In the genomic region with DNA sequence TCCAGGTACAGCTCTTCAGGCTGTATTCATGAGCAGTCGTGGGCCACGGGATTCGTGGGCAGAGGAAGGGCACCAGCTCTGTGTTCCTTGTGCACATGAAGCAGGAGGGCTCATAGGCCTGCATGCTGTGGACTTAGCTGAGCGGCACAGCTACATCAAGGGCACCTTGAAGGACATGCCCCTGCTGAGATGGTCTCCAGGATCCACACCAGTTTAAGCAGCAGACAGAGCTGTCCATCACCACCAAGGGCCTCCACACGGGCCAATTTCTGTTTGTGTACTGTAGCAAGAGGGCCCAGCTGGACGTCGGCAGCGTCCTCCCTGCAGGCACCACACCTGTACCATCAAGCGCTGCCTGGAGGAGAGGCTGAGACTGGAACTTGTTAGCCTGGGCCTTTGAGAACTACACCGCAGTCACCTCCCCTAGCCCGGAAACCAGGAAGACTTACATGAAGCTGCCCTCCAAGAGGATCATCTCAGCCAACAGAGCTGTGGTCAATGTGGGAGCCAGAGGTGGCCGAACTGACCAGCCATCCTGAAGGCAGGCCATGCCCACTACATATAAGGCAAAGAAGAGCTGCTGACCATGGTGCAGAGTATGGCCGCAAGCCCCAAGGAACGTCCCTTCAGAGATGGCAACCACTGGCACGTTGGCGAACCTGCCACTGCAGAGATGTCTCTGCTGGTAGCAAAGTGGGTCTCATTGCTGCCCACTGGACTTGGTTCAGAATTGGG, we compare ENCODE assay signal across 1 cellular context.
TF ChIP-seq lines count a peak whose summit lies in the region.

No MANE protein-coding gene starts in this region.

TF ChIP-seq in endothelial cell of umbilical vein, 7 proteins besides CTCF, POLR2A, EP300 and RAD21:
- TF ChIP-seq, protein P1, sequence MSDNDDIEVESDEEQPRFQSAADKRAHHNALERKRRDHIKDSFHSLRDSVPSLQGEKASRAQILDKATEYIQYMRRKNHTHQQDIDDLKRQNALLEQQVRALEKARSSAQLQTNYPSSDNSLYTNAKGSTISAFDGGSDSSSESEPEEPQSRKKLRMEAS (IDR thresholded peaks at IDR 0.05; ENCODE audit: insufficient read depth, insufficient read length): no peak
- TF ChIP-seq EZH2 (IDR thresholded peaks at IDR 0.05; ENCODE audit: borderline replicate concordance, low read depth, low read length, severe bottlenecking): no peak
- no peak for TF ChIP-seq POLR2AphosphoS5 (IDR thresholded peaks at IDR 0.05; ENCODE audit: insufficient read depth, low read depth, low read length)
- no peak for TF ChIP-seq GATA2 (IDR thresholded peaks at IDR 0.05; ENCODE audit: insufficient read depth, insufficient read length, low read depth, low read length)
- TF ChIP-seq MYC (IDR thresholded peaks at IDR 0.05; ENCODE audit: low read depth, low read length): no peak
- TF ChIP-seq FOS (IDR thresholded peaks at IDR 0.05; ENCODE audit: borderline replicate concordance, insufficient read depth, low read length): no peak
- TF ChIP-seq JUN (IDR thresholded peaks at IDR 0.05; ENCODE audit: borderline replicate concordance, insufficient read depth, insufficient read length, low read depth): no peak
TF ChIP-seq in endothelial cell of umbilical vein: peak in this region for 0.
